In genomic region chr7:56092789-56093531, GRCh38 we compare ENCODE assay signal across 8 cellular contexts. TPM values are rescaled to one million over a fixed set of nuclear protein-coding genes. Genes with fewer than 3 reads are reported as not detected.
DNase-seq lines count a peak whose midpoint lies in the region; ATAC-seq and TF ChIP-seq lines count a peak whose summit lies in the region.

TSS of gene PHKG1 (minus strand) at chr7:56092952. CDS start at chr7:56088941, 4,011 bp downstream.

- no peak within 1 kb of the TSS for H2BK5ac ChIP-seq in IMR-90 (ENCODE audit: low read depth, low read length, poor library complexity, severe bottlenecking)

- H4K91ac ChIP-seq in IMR-90 (ENCODE audit: insufficient read depth, low read depth, low read length), result no peak within 1 kb of the TSS

- no peak for TF ChIP-seq POLR2A in IMR-90 (IDR thresholded peaks at IDR 0.05; ENCODE audit: low read depth, low read length)
- peak in 1 of 2 donors; percentile 52 for TF ChIP-seq POLR2A in adrenal gland (IDR thresholded peaks at IDR 0.05)

- peak within 1 kb of the TSS in 1 of 2 experiments; percentile 36; a peak in 1 of 4 replicates for H4K8ac ChIP-seq in IMR-90 (ENCODE audit: low read depth in 2 of 2, low read length in 2 of 2)

- H2BK15ac ChIP-seq in IMR-90 (ENCODE audit: low read depth, low read length), result no peak within 1 kb of the TSS

- peak within 1 kb of the TSS; percentile 70 for H2AFZ ChIP-seq in IMR-90 (replicated peaks; ENCODE audit: low read length, poor library complexity)

- 0 out of 2 replicates have a peak within 1 kb of the TSS, but pooled peaks have one; percentile 29 for H3K14ac ChIP-seq in IMR-90 (replicated peaks; ENCODE audit: low read depth, low read length)

- H3K56ac ChIP-seq in IMR-90 (ENCODE audit: extremely low read depth, insufficient read depth, low read length), result no peak within 1 kb of the TSS

- intact Hi-C loops in IMR-90 (cut with micrococcal nuclease), result loop anchor here (1.0 kb wide), 2 partner anchors 88 to 452 kb away; no protein-coding TSS in a partner anchor
- intact Hi-C loops in adrenal gland (cut with DNase I), result no loop called here
- intact Hi-C loops in left cardiac atrium (cut with DNase I), result no loop called here

- no peak within 1 kb of the TSS for H2BK20ac ChIP-seq in IMR-90 (ENCODE audit: low read depth, low read length)

- H3K4me3 ChIP-seq in IMR-90 (ENCODE audit: insufficient read depth, low read depth, low read length), result no peak within 1 kb of the TSS
- H3K4me3 ChIP-seq in adrenal gland, result peak within 1 kb of the TSS in 1 of 4 donors; percentile 38
- H3K4me3 ChIP-seq in retinal pigment epithelial cell (ENCODE audit: low read length), result no peak within 1 kb of the TSS

- H3K4me2 ChIP-seq in IMR-90 (ENCODE audit: low read depth, low read length), result peak within 1 kb of the TSS; percentile 29

- peaks cover 7% of the 10 kb centered on the region; the same call in 1 of the 2 replicates for H4K20me1 ChIP-seq in IMR-90 (ENCODE audit: insufficient read depth, low read length)

- POLR2A ChIA-PET in IMR-90 (lab: Charles Lee; ENCODE audit: unreplicated experiment), result no interaction called here

- H3K4me1 ChIP-seq in IMR-90 (ENCODE audit: control insufficient read depth, insufficient read depth, low read length), result peaks cover 9% of the 10 kb centered on the region
- H3K4me1 ChIP-seq in adrenal gland (replicated peaks in 1 of 2), result peaks cover 10 to 15% of the 10 kb centered on the region in 2 donors

- TF ChIP-seq RAD21 in IMR-90 (IDR thresholded peaks at IDR 0.05; ENCODE audit: low read length), result peak; percentile 38

- no peaks in the 10 kb centered on the region; the same call in 1 of the 2 replicates for H3K9me1 ChIP-seq in IMR-90 (ENCODE audit: insufficient read depth, low read length)

- H3K4ac ChIP-seq in IMR-90 (ENCODE audit: low read depth, low read length), result no peak within 1 kb of the TSS

- TF ChIP-seq CTCF in AG09319 (IDR thresholded peaks at IDR 0.05; ENCODE audit: low read depth, low read length) (peak; percentile 65), IMR-90 (conservative IDR thresholded peaks at IDR 0.05; ENCODE audit: low read depth, low read length) (peak; percentile 27), adrenal gland (IDR thresholded peaks at IDR 0.05) (peak; percentile 18 to 65 (median 46)), retinal pigment epithelial cell (conservative IDR thresholded peaks at IDR 0.05; ENCODE audit: low read depth, low read length) (peak; percentile 55)

- no peak within 1 kb of the TSS for H2BK120ac ChIP-seq in IMR-90 (ENCODE audit: low read depth, low read length)

- H3K79me1 ChIP-seq in IMR-90 (ENCODE audit: low read depth in 1 of 2, low read length in 2 of 2), result 0 out of 4 replicates have a peak, but pooled peaks cover 0 to 4% of the 10 kb centered on the region in 2 experiments

- no peak within 1 kb of the TSS; the same call in 1 of the 2 replicates for H2AK5ac ChIP-seq in IMR-90 (ENCODE audit: low read depth, low read length)

- in situ Hi-C loops in IMR-90 (cut with MboI; ENCODE audit: low sequenced_read_pairs), result loop anchor here (25.0 kb wide), 2 partner anchors 806 to 1331 kb away; partner anchors contain the start of gene SEC61G

- H4K5ac ChIP-seq in IMR-90 (ENCODE audit: low read depth, low read length), result no peak within 1 kb of the TSS

- CTCF ChIA-PET in IMR-90 (lab: Yijun Ruan, JAX), result interaction anchor here (1.0 to 2.1 kb wide), 3 partner anchors 9 to 14 kb away, joined by 3 to 6 read pairs (median 4); partner anchors contain the start of gene CHCHD2

- WGBS in IMR-90 (ENCODE audit: extremely low coverage in 2 of 2, insufficient read length in 1 of 2), 2 experiments, result no CpG with 5 or more reads among the region's 19 CpGs
- WGBS in adrenal gland, 4 donors, result 12 to 32% (median 29%) methylated on average over 11 to 19 of the region's 19 CpGs

- peak within 1 kb of the TSS; percentile 27; the same call in 1 of the 2 replicates for H3K9ac ChIP-seq in IMR-90 (ENCODE audit: low read depth, low read length)

- H3K27me3 ChIP-seq in IMR-90 (ENCODE audit: control insufficient read depth, insufficient read depth, low read length) (no peaks in the 10 kb centered on the region), adrenal gland (no peaks in the 10 kb centered on the region)

- H3K27ac ChIP-seq in IMR-90 (ENCODE audit: insufficient read depth, low read length) (peak within 1 kb of the TSS; percentile 15; the same call in 1 of the 2 replicates), adrenal gland (peak within 1 kb of the TSS in 4 of 5 donors; percentile 61 to 77 (median 74))

- peak within 1 kb of the TSS; percentile 33 for H2AK9ac ChIP-seq in IMR-90 (replicated peaks; ENCODE audit: low read depth, low read length, poor library complexity)

- no peak within 1 kb of the TSS for H3K18ac ChIP-seq in IMR-90 (ENCODE audit: low read depth, low read length)

- H3K9me3 ChIP-seq in IMR-90 (ENCODE audit: control insufficient read depth, insufficient read depth, low read length), result no peaks in the 10 kb centered on the region
- no peaks in the 10 kb centered on the region for H3K9me3 ChIP-seq in adrenal gland (replicated peaks in 1 of 3)

- DNase-seq in AG09319 (ENCODE audit: extremely low read depth, low read depth) (peak; percentile 82), IMR-90 (peak; percentile 81), adrenal gland (peak; percentile 90 to 96 (median 92)), left cardiac atrium (peak; percentile 83), retinal pigment epithelial cell (ENCODE audit: low read depth) (no peak), SIG-M5 treated with dmso at 0.1 percent for 504 hours (lab: John Stamatoyannopoulos, UW; ENCODE audit: unreplicated experiment) (no peak)
- no peak for DNase-seq in activated CD4-positive, alpha-beta T cell treated with anti-CD3 and anti-CD28 coated beads, Interleukin-2, amount 50 U/mL, for 4 hours

- peak; percentile 94 for ATAC-seq in IMR-90 (ENCODE audit: low read depth)
- peak; percentile 91 for ATAC-seq in left cardiac atrium
- no peak for ATAC-seq in GM18519 (IDR thresholded peaks at IDR 0.05; ENCODE audit: low FRiP score, unreplicated experiment)

- dilution Hi-C loops in IMR-90 (cut with HindIII; ENCODE audit: low sequenced_read_pairs, unreplicated experiment), result no loop called here

- no peak within 1 kb of the TSS for H3K23ac ChIP-seq in IMR-90 (ENCODE audit: low read depth, low read length)

- H3K36me3 ChIP-seq in IMR-90 (ENCODE audit: control insufficient read depth, insufficient read depth, low read length), result peaks cover 3% of the 10 kb centered on the region
- no peaks in the 10 kb centered on the region for H3K36me3 ChIP-seq in adrenal gland (replicated peaks in 1 of 2)

- no TSS peak for BruUV-seq in IMR-90 (replicated peaks; lab: Mats Ljungman, UMichigan)

TF ChIP-seq in IMR-90, 13 proteins besides CTCF, POLR2A, EP300 and RAD21:
- TF ChIP-seq RCOR1 (IDR thresholded peaks at IDR 0.05; ENCODE audit: insufficient replicate concordance, low read length) (no peak), BHLHE40 (IDR thresholded peaks at IDR 0.05; ENCODE audit: low read depth, low read length) (peak; percentile 66; the same call in 1 of the 2 replicates), CEBPB (IDR thresholded peaks at IDR 0.05; ENCODE audit: low read depth, low read length) (no peak)
- TF ChIP-seq, protein P1, sequence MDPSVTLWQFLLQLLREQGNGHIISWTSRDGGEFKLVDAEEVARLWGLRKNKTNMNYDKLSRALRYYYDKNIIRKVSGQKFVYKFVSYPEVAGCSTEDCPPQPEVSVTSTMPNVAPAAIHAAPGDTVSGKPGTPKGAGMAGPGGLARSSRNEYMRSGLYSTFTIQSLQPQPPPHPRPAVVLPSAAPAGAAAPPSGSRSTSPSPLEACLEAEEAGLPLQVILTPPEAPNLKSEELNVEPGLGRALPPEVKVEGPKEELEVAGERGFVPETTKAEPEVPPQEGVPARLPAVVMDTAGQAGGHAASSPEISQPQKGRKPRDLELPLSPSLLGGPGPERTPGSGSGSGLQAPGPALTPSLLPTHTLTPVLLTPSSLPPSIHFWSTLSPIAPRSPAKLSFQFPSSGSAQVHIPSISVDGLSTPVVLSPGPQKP (IDR thresholded peaks at IDR 0.05; ENCODE audit: borderline replicate concordance, low read depth, low read length), result no peak
TF ChIP-seq in IMR-90: peak in this region for 1.

RNA-seq across cellular contexts. Expression of gene PHKG1, which starts in this region (rescaled TPM):
- total RNA-seq in IMR-90 (2012; rRNA removed), result under 0.01 and 0.72 TPM in 2 replicates
- 0.62 and 0.67 TPM in 2 replicates for polyA plus RNA-seq in IMR-90 (2012; rRNA removed)
- polyA plus RNA-seq in IMR-90 (2012; cell fraction: cytosol; rRNA removed), result 0.04 and 0.13 TPM in 2 replicates
- 2.8 and 3.3 TPM in 2 replicates for polyA plus RNA-seq in IMR-90 (2012; cell fraction: nucleus; rRNA removed; ENCODE audit: low replicate concordance)
- 10 to 100 TPM in 1 of 8 donors, 1 to 10 TPM in 7; 2.2 to 10.2 (median 6.0) TPM for total RNA-seq in adrenal gland
- 1 to 10 TPM in 2 of 3 donors, under 1 TPM in 1; 0.60 to 9.3 (median 5.8) TPM for polyA plus RNA-seq in adrenal gland
- total RNA-seq in left cardiac atrium, result 10 to 100 TPM; 21.9 to 25.3 TPM

Comparison
In these comparisons a context has a peak if more than half of its experiments do, and no peak if none do; other contexts are left out.
1. DNase-seq: peak in AG09319 (single experiment), IMR-90 (single experiment), adrenal gland (7 of 7) and left cardiac atrium (single experiment); none in retinal pigment epithelial cell (single experiment), SIG-M5 treated with dmso at 0.1 percent for 504 hours (single experiment) and activated CD4-positive, alpha-beta T cell treated with anti-CD3 and anti-CD28 coated beads, Interleukin-2, amount 50 U/mL, for 4 hours (0 of 2).
2. Peak in every context shown above with its lines, with median percentiles within 50 percentile points of each other: CTCF ChIP-seq.